Comparison of ENCODE assay signal across 8 cellular contexts in the genomic region with DNA sequence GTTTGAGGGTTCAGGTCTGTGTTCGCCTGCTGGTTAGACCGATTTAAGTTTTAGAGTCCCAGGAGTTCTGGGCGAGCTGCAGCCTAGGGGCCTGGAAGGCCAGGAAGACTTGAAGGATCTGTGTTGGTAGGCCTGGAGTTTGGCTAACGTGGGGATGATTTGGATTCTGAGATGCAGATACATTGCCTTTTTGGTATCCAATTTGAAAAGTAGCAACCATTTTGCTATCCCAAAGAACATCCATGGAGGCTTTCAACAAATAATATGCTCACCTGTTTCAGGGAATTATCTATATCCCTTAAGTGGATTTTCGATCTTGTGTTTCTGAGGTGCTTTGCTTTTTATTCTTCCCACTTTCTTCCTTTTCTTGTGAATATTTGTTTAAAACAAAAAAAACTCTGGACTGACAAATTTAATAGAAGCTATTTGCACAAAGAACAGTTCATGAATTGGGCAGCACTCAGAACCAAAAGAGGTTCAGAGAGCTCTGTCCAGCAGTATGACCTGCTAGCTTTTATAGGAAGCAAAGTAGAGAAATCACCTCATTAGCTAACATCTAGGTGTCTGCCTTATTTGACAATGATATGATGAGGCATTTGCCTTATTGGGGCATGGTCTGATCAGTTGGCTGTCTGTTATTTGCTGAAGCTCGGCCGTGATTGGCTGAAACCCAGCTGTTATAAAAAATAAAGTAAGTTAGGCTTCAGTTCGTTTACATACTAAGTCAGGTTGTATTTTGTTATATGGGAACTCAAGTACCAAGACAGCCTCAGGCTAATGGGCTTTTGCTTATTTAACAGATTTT. TPM values are rescaled to one million over a fixed set of nuclear protein-coding genes. Genes with fewer than 3 reads are reported as not detected.
DNase-seq lines count a peak whose midpoint lies in the region; ATAC-seq and TF ChIP-seq lines count a peak whose summit lies in the region.

No MANE protein-coding gene starts in this region.

- POLR2A ChIA-PET in activated CD8-positive, alpha-beta T cell treated with anti-CD3 and anti-CD28 coated beads for 36 hours (lab: Charles Lee) = interaction anchor here (0.6 to 2.7 kb wide), 12 partner anchors 9 to 1306 kb away, joined by 3 to 16 read pairs (median 4); partner anchors contain the start of genes GJC3, ZKSCAN5 and ZNF655

- CTCF ChIA-PET in activated CD8-positive, alpha-beta T cell treated with anti-CD3 and anti-CD28 coated beads for 36 hours (lab: Charles Lee) = interaction anchor here (0.6 to 11.0 kb wide), 12 partner anchors 10 to 362 kb away, joined by 3 to 189 read pairs (median 4); partner anchors contain the start of genes GJC3 and ZNF655

- peak overlapping the region; percentile 97 for H3K4me3 Mint-ChIP-seq in activated CD8-positive, alpha-beta T cell treated with anti-CD3 and anti-CD28 coated beads for 36 hours

- H3K36me3 ChIP-seq in iPS-15b (ENCODE audit: control insufficient read depth, insufficient read depth, low read length) (no peaks in the 10 kb centered on the region), stomach smooth muscle (ENCODE audit: control insufficient read depth in 2 of 2, insufficient read depth in 2 of 2, low read length in 2 of 2) (peaks cover 15% of the 10 kb centered on the region in 2 donors)

- H3K27me3 ChIP-seq in iPS-15b (ENCODE audit: control insufficient read depth, insufficient read depth, low read length) (no peaks in the 10 kb centered on the region), stomach smooth muscle (ENCODE audit: control insufficient read depth in 1 of 2, insufficient read depth in 2 of 2, low read length in 2 of 2) (no peaks in the 10 kb centered on the region)

- H3K4me3 ChIP-seq in iPS-15b (ENCODE audit: low read depth, low read length) = peak overlapping the region; percentile 50
- H3K4me3 ChIP-seq in stomach smooth muscle (ENCODE audit: low read length in 2 of 2) = peak overlapping the region; percentile 91 to 95

- no peak for TF ChIP-seq CTCF in activated CD8-positive, alpha-beta T cell treated with anti-CD3 and anti-CD28 coated beads for 36 hours (IDR thresholded peaks at IDR 0.05)

- DNase-seq in NCI-H1092 treated with DMSO at 0.1 percent for 48 hours (lab: John Stamatoyannopoulos, UW) (peak; percentile 4), NCI-H1092 (lab: John Stamatoyannopoulos, UW) (no peak), NCI-H82 (lab: John Stamatoyannopoulos, UW) (no peak), dedifferentiated amniotic fluid mesenchymal stem cell (ENCODE audit: extremely low spot score) (no peak)
- DNase-seq in activated CD8-positive, alpha-beta T cell treated with anti-CD3 and anti-CD28 coated beads for 36 hours = peak; percentile 21

- H3K4me1 Mint-ChIP-seq in activated CD8-positive, alpha-beta T cell treated with anti-CD3 and anti-CD28 coated beads for 36 hours (ENCODE audit: low read depth) = peaks cover 39% of the 10 kb centered on the region

- no peaks in the 10 kb centered on the region for H3K27me3 Mint-ChIP-seq in activated CD8-positive, alpha-beta T cell treated with anti-CD3 and anti-CD28 coated beads for 36 hours

- H3K9ac ChIP-seq in iPS-15b (ENCODE audit: low read depth, low read length) (no peak overlapping the region), stomach smooth muscle (ENCODE audit: low read length in 2 of 2) (peak overlapping the region; percentile 92 to 93)

- peak overlapping the region; percentile 99 for H3K27ac Mint-ChIP-seq in activated CD8-positive, alpha-beta T cell treated with anti-CD3 and anti-CD28 coated beads for 36 hours

- peaks cover 33% of the 10 kb centered on the region for H3K36me3 Mint-ChIP-seq in activated CD8-positive, alpha-beta T cell treated with anti-CD3 and anti-CD28 coated beads for 36 hours (ENCODE audit: low read depth)

- H3K9me3 ChIP-seq in iPS-15b (ENCODE audit: control insufficient read depth, insufficient read depth, low read length) (no peaks in the 10 kb centered on the region), stomach smooth muscle (ENCODE audit: control insufficient read depth in 2 of 2, low read length in 2 of 2) (no peaks in the 10 kb centered on the region)

- no peaks in the 10 kb centered on the region for H3K9me3 Mint-ChIP-seq in activated CD8-positive, alpha-beta T cell treated with anti-CD3 and anti-CD28 coated beads for 36 hours

- ATAC-seq in activated CD8-positive, alpha-beta T cell treated with anti-CD3 and anti-CD28 coated beads for 36 hours = no peak
- ATAC-seq in GM18873 (IDR thresholded peaks at IDR 0.05; ENCODE audit: low FRiP score, unreplicated experiment) = no peak

- H3K27ac ChIP-seq in stomach smooth muscle (ENCODE audit: low read length) = peak overlapping the region; percentile 89

- intact Hi-C loops in activated CD8-positive, alpha-beta T cell treated with anti-CD3 and anti-CD28 coated beads for 36 hours (cut with micrococcal nuclease) = loop anchor here (10.0 kb wide), 2 partner anchors 165 to 205 kb away; partner anchors contain the start of genes COPS6, MBLAC1 and ZNF3

- H3K4me1 ChIP-seq in iPS-15b (ENCODE audit: control insufficient read depth, insufficient read depth, low read length) (no peaks in the 10 kb centered on the region), stomach smooth muscle (ENCODE audit: control insufficient read depth, insufficient read depth, low read length) (peaks cover 24% of the 10 kb centered on the region)

RNA-seq across cellular contexts. Expression of gene TRIM4, which starts 0.7 kb away (rescaled TPM):
- 10 to 100 TPM; 22.2 to 22.3 TPM for total RNA-seq in activated CD8-positive, alpha-beta T cell treated with anti-CD3 and anti-CD28 coated beads for 36 hours

RNA-seq across cellular contexts. Expression of gene GJC3, which starts 9.4 kb away (rescaled TPM):
- under 1 TPM; 0.41 to 0.47 TPM for total RNA-seq in activated CD8-positive, alpha-beta T cell treated with anti-CD3 and anti-CD28 coated beads for 36 hours

RNA-seq across cellular contexts. Expression of gene OR2AE1, which starts 43.2 kb away (rescaled TPM):
- total RNA-seq in activated CD8-positive, alpha-beta T cell treated with anti-CD3 and anti-CD28 coated beads for 36 hours = not detected

RNA-seq across cellular contexts. Expression of gene AZGP1, which starts 55.8 kb away (rescaled TPM):
- total RNA-seq in activated CD8-positive, alpha-beta T cell treated with anti-CD3 and anti-CD28 coated beads for 36 hours = not detected

Comparison
In these comparisons a context has a peak if more than half of its experiments do, and no peak if none do; other contexts are left out.
1. DNase-seq: peak in NCI-H1092 treated with DMSO at 0.1 percent for 48 hours (single experiment) and activated CD8-positive, alpha-beta T cell treated with anti-CD3 and anti-CD28 coated beads for 36 hours (single experiment); none in NCI-H1092 (single experiment), NCI-H82 (single experiment) and dedifferentiated amniotic fluid mesenchymal stem cell (single experiment).